In genomic region chr5:173315495-173316352, GRCh38 we compare ENCODE assay signal across 8 cellular contexts. TPM values are rescaled to one million over a fixed set of nuclear protein-coding genes. Genes with fewer than 3 reads are reported as not detected.
DNase-seq lines count a peak whose midpoint lies in the region; ATAC-seq and TF ChIP-seq lines count a peak whose summit lies in the region.

No MANE protein-coding gene starts in this region.

- POLR2A ChIA-PET in activated CD4-positive, alpha-beta memory T cell treated with anti-CD3 and anti-CD28 coated beads for 36 hours (lab: Charles Lee), result interaction anchor here (1.2 kb wide), 1 partner anchor 15 kb away, joined by 4 read pairs; no protein-coding TSS in a partner anchor

- intact Hi-C loops in posterior vena cava (cut with DNase I), result no loop called here
- intact Hi-C loops in activated CD4-positive, alpha-beta memory T cell treated with anti-CD3 and anti-CD28 coated beads for 36 hours (cut with micrococcal nuclease), result no loop called here

- no peak for ATAC-seq in HG03159 (IDR thresholded peaks at IDR 0.05; ENCODE audit: unreplicated experiment)

- no peaks in the 10 kb centered on the region for H3K9me3 Mint-ChIP-seq in activated CD4-positive, alpha-beta memory T cell treated with anti-CD3 and anti-CD28 coated beads for 36 hours

- peaks cover 17% of the 10 kb centered on the region for H3K36me3 Mint-ChIP-seq in activated CD4-positive, alpha-beta memory T cell treated with anti-CD3 and anti-CD28 coated beads for 36 hours

- DNase-seq in EH (ENCODE audit: low read depth), result peak; percentile 65
- peak; percentile 92 for DNase-seq in NCI-H69 (lab: John Stamatoyannopoulos, UW)
- DNase-seq in fibroblast of mammary gland (ENCODE audit: low read depth), result peak; percentile 79
- DNase-seq in posterior vena cava (ENCODE audit: low spot score), result peak; percentile 80
- DNase-seq in activated CD4-positive, alpha-beta memory T cell treated with anti-CD3 and anti-CD28 coated beads for 36 hours, result no peak
- DNase-seq in activated CD8-positive, alpha-beta memory T cell treated with anti-CD3 and anti-CD28 coated beads for 24 hours, result no peak
- no peak for DNase-seq in CD1c-positive myeloid dendritic cell (ENCODE audit: extremely low spot score)

- H3K4me3 ChIP-seq in fibroblast of mammary gland (ENCODE audit: control insufficient read depth, low read depth, low read length), result no peak overlapping the region

- H3K4me1 Mint-ChIP-seq in activated CD4-positive, alpha-beta memory T cell treated with anti-CD3 and anti-CD28 coated beads for 36 hours (ENCODE audit: low read depth), result no peaks in the 10 kb centered on the region

- CTCF ChIA-PET in activated CD4-positive, alpha-beta memory T cell treated with anti-CD3 and anti-CD28 coated beads for 36 hours (lab: Charles Lee), result interaction anchor here (1.1 to 1.5 kb wide), 3 partner anchors 16 to 257 kb away, joined by 3 to 5 read pairs (median 4); no protein-coding TSS in a partner anchor

- H3K27ac Mint-ChIP-seq in activated CD4-positive, alpha-beta memory T cell treated with anti-CD3 and anti-CD28 coated beads for 36 hours, result no peak overlapping the region

- TF ChIP-seq CTCF in fibroblast of mammary gland (conservative IDR thresholded peaks at IDR 0.05; ENCODE audit: control insufficient read depth, insufficient read depth, low read depth, low read length), result no peak

- peaks cover 36% of the 10 kb centered on the region for H3K27me3 Mint-ChIP-seq in activated CD4-positive, alpha-beta memory T cell treated with anti-CD3 and anti-CD28 coated beads for 36 hours

- no peak overlapping the region for H3K4me3 Mint-ChIP-seq in activated CD4-positive, alpha-beta memory T cell treated with anti-CD3 and anti-CD28 coated beads for 36 hours

RNA-seq across cellular contexts. Expression of gene STC2, which starts 12.5 kb away (rescaled TPM):
- total RNA-seq in posterior vena cava, result 10 to 100 TPM in 1 of 2 donors, 1 to 10 TPM in 1; 4.2 to 16.6 TPM
- total RNA-seq in activated CD4-positive, alpha-beta memory T cell treated with anti-CD3 and anti-CD28 coated beads for 36 hours, result 10 to 100 TPM; 12.0 to 13.7 TPM

Comparison
In these comparisons a context has a peak if more than half of its experiments do, and no peak if none do; other contexts are left out.
1. DNase-seq: peak in EH (single experiment), NCI-H69 (single experiment), fibroblast of mammary gland (single experiment) and posterior vena cava (single experiment); none in activated CD4-positive, alpha-beta memory T cell treated with anti-CD3 and anti-CD28 coated beads for 36 hours (single experiment), activated CD8-positive, alpha-beta memory T cell treated with anti-CD3 and anti-CD28 coated beads for 24 hours (single experiment) and CD1c-positive myeloid dendritic cell (single experiment).